ENCODE assay signal across 9 cellular contexts in genomic region chr2:224025874-224026273, GRCh38. TPM values are rescaled to one million over a fixed set of nuclear protein-coding genes. Genes with fewer than 3 reads are reported as not detected.
DNase-seq lines count a peak whose midpoint lies in the region; ATAC-seq, FAIRE-seq and TF ChIP-seq lines count a peak whose summit lies in the region.
"Had no signal": no experiment of that assay in that cellular context is flagged by ENCODE, and none has a peak within 500 bp of the region (broad histone marks: within the 10 kb centered on the region; RNA-seq: fewer than 3 reads in every experiment).

No MANE protein-coding gene starts in this region.

- no peak overlapping the region for H2AFZ ChIP-seq in Karpas-422 (ENCODE audit: low read length)

- no peak overlapping the region for H3K9ac ChIP-seq in Karpas-422 (ENCODE audit: low read length)

- H3K27me3 Mint-ChIP-seq in CD4-positive, alpha-beta T cell = no peaks in the 10 kb centered on the region

- no peak overlapping the region; the same call in 1 of the 2 replicates for H3K4me3 ChIP-seq in Karpas-422 (ENCODE audit: low read length)
- no peak overlapping the region for H3K4me3 ChIP-seq in small intestine (ENCODE audit: low read depth in 1 of 2, low read length in 2 of 2)

- no peaks in the 10 kb centered on the region for H4K20me1 ChIP-seq in Karpas-422 (ENCODE audit: insufficient read depth, low read depth, low read length)

- no peaks in the 10 kb centered on the region for H3K9me3 ChIP-seq in CD4-positive, alpha-beta T cell (ENCODE audit: control insufficient read depth, low read length)
- H3K9me3 ChIP-seq in Karpas-422 (ENCODE audit: low read length) (no peaks in the 10 kb centered on the region), small intestine (ENCODE audit: control insufficient read depth, low read depth) (no peaks in the 10 kb centered on the region)

- peak overlapping the region; percentile 37 for H3K4me2 ChIP-seq in Karpas-422 (ENCODE audit: low read depth, low read length, poor library complexity, severe bottlenecking)

- TF ChIP-seq CTCF in CD4-positive, alpha-beta T cell (IDR thresholded peaks at IDR 0.05) = no peak

- intact Hi-C loops in CD4-positive, alpha-beta T cell (cut with DNase I, micrococcal nuclease) = no loop called here

- H3K36me3 ChIP-seq in Karpas-422 (ENCODE audit: insufficient read depth, low read length) (no peaks in the 10 kb centered on the region), small intestine (ENCODE audit: control insufficient read depth in 2 of 2, insufficient read depth in 2 of 2, low read length in 2 of 2) (no peaks in the 10 kb centered on the region)

- H3K4me1 ChIP-seq in Karpas-422 (ENCODE audit: low read length) = peaks cover 14% of the 10 kb centered on the region
- H3K4me1 ChIP-seq in small intestine (ENCODE audit: control insufficient read depth in 2 of 2, insufficient read depth in 1 of 2, low read depth in 1 of 2, low read length in 1 of 2) = peaks cover 0 to 2% of the 10 kb centered on the region in 2 donors

- H3K27ac ChIP-seq in CD4-positive, alpha-beta T cell (ENCODE audit: low read depth, low read length) = no peak overlapping the region
- H3K27ac ChIP-seq in Karpas-422 (ENCODE audit: low read length) = no peak overlapping the region
- no peak overlapping the region for H3K27ac ChIP-seq in small intestine (ENCODE audit: low read depth in 1 of 2, low read length in 1 of 2)

- no peaks in the 10 kb centered on the region for H3K27me3 ChIP-seq in CD4-positive, alpha-beta T cell (ENCODE audit: control insufficient read depth, insufficient read depth, low read length)
- H3K27me3 ChIP-seq in Karpas-422 (ENCODE audit: low read length) (no peaks in the 10 kb centered on the region), small intestine (ENCODE audit: control insufficient read depth in 2 of 2, insufficient read depth in 2 of 2, low read length in 2 of 2) (no peaks in the 10 kb centered on the region)

- H3K9me2 ChIP-seq in Karpas-422 (replicated peaks; ENCODE audit: insufficient read depth, low read length) = no peaks in the 10 kb centered on the region

- no peak for FAIRE-seq in small intestine (lab: Jason Lieb, UNC)

- 69 to 76% (median 69%) methylated on average over 7 of the region's 7 CpGs for WGBS in small intestine, 3 donors

- CTCF ChIA-PET in CD4-positive, alpha-beta T cell (lab: Charles Lee) = no interaction called here

- POLR2A ChIA-PET in CD4-positive, alpha-beta T cell (lab: Charles Lee) = interaction anchor here (1.5 kb wide), 1 partner anchor 13 kb away, joined by 6 read pairs; the partner anchor contains the start of gene SERPINE2

- peaks cover 65% of the 10 kb centered on the region for H3K4me1 Mint-ChIP-seq in CD4-positive, alpha-beta T cell (ENCODE audit: low read depth)

- no peaks in the 10 kb centered on the region for H3K36me3 Mint-ChIP-seq in CD4-positive, alpha-beta T cell (ENCODE audit: low read depth)

- H3K4me3 Mint-ChIP-seq in CD4-positive, alpha-beta T cell = peak overlapping the region; percentile 47
- H3K4me3 Mint-ChIP-seq: brain had no signal

- H3K27ac Mint-ChIP-seq in CD4-positive, alpha-beta T cell = peak overlapping the region; percentile 86
- H3K27ac Mint-ChIP-seq: brain had no signal

- peak; percentile 91 for ATAC-seq in CD4-positive, alpha-beta T cell (ENCODE audit: poor library complexity)
- peak; percentile 97 for ATAC-seq in GM21526 (IDR thresholded peaks at IDR 0.05; ENCODE audit: low FRiP score, unreplicated experiment)

- no peaks in the 10 kb centered on the region for H3K79me2 ChIP-seq in Karpas-422 (ENCODE audit: low read length)

- H3K9me3 Mint-ChIP-seq in CD4-positive, alpha-beta T cell = no peaks in the 10 kb centered on the region

- peak in 9 of 10 experiments; percentile 4 to 53 (median 17) for DNase-seq in CD4-positive, alpha-beta T cell
- DNase-seq in Karpas-422 (peak; percentile 79), small intestine (peak; percentile 13), nucleus accumbens (lab: John Stamatoyannopoulos, UW) (no peak), medulla oblongata (ENCODE audit: extremely low spot score) (no peak), NCI-H82 (lab: John Stamatoyannopoulos, UW) (no peak)
- peak in 2 of 3 experiments; percentile 12 to 29 for DNase-seq in activated CD8-positive, alpha-beta memory T cell treated with anti-CD3 and anti-CD28 coated beads for 48 hours (ENCODE audit: low read depth in 2 of 3, low spot score in 2 of 3)

RNA-seq across cellular contexts. Expression of gene SERPINE2, which starts 13.2 kb away (rescaled TPM):
- total RNA-seq in CD4-positive, alpha-beta T cell = 1 to 10 TPM; 5.1 to 7.3 TPM
- total RNA-seq in Karpas-422 (2014; rRNA removed; shearing (Covaris generic); ENCODE audit: low replicate concordance) = 6.8 and 14.5 TPM in 2 replicates
- polyA plus RNA-seq in small intestine = 10 to 100 TPM in 2 of 3 donors, 1 to 10 TPM in 1; 6.0 to 27.6 (median 14.3) TPM

Comparison
In these comparisons a context has a peak if more than half of its experiments do, and no peak if none do; other contexts are left out.
1. DNase-seq: peak in CD4-positive, alpha-beta T cell (9 of 10), Karpas-422 (single experiment), activated CD8-positive, alpha-beta memory T cell treated with anti-CD3 and anti-CD28 coated beads for 48 hours (2 of 3) and small intestine (single experiment); none in nucleus accumbens (0 of 56), medulla oblongata (single experiment) and NCI-H82 (single experiment).